In genomic region chr6:15948930-15949900, GRCh38 we compare ENCODE assay signal across 12 cellular contexts.
A peak's percentile ranks its signal among the peaks of the same experiment; 100 is the strongest.
DNase-seq lines count a peak whose midpoint lies in the region; ATAC-seq and TF ChIP-seq lines count a peak whose summit lies in the region.
"Had no signal": no experiment of that assay in that cellular context is flagged by ENCODE, and none has a peak within 500 bp of the region (broad histone marks: within the 10 kb centered on the region; RNA-seq: fewer than 3 reads in every experiment).

No MANE protein-coding gene starts in this region.

- TF ChIP-seq RAD21 in neural cell (conservative IDR thresholded peaks at IDR 0.05), result no peak

- H3K4me1 ChIP-seq in body of pancreas, result peaks cover 21% of the 10 kb centered on the region
- peaks cover 0 to 9% (median 5%) of the 10 kb centered on the region in 4 donors for H3K4me1 ChIP-seq in tibial artery

- H3F3A ChIP-seq in neural cell (ENCODE audit: insufficient read depth, low read length, poor library complexity, severe bottlenecking), result no peaks in the 10 kb centered on the region

- TF ChIP-seq CTCF in body of pancreas (IDR thresholded peaks at IDR 0.05) (no peak), neural cell (IDR thresholded peaks at IDR 0.05; ENCODE audit: poor library complexity, severe bottlenecking) (no peak), tibial artery (IDR thresholded peaks at IDR 0.05) (no peak)

- H3K27me3 Mint-ChIP-seq in activated T-cell treated with anti-CD3 and anti-CD28 coated beads, Interleukin-2, amount 50 U/mL, for 72 hours (ENCODE audit: low read depth), result no peaks in the 10 kb centered on the region

- no peaks in the 10 kb centered on the region for H3K36me3 Mint-ChIP-seq in activated T-cell treated with anti-CD3 and anti-CD28 coated beads, Interleukin-2, amount 50 U/mL, for 72 hours (ENCODE audit: insufficient read depth in 2 of 2)

- peak overlapping the region; percentile 29 to 45 (median 39) for H3K27ac ChIP-seq in body of pancreas
- H3K27ac ChIP-seq in neural cell (ENCODE audit: low read length), result no peak overlapping the region
- no peak overlapping the region for H3K27ac ChIP-seq in tibial artery
- H3K27ac ChIP-seq: adrenal gland, heart left ventricle had no signal

- intact Hi-C loops in body of pancreas (cut with DNase I), result no loop called here
- intact Hi-C loops in tibial artery (cut with DNase I; ENCODE audit: low total_unique reads), result no loop called here

- no peak overlapping the region for H3K4me3 Mint-ChIP-seq in activated T-cell treated with anti-CD3 and anti-CD28 coated beads, Interleukin-2, amount 50 U/mL, for 72 hours
- H3K4me3 Mint-ChIP-seq: T-helper 1 cell treated with Interleukin-12 subunit alpha and Interleukin-12 subunit beta and Interleukin-4 antibody, amounts not matched to agents 30 μg/mL and 1 μg/mL, for 36 hours had no signal

- H3K4me3 ChIP-seq in body of pancreas (no peak overlapping the region), neural cell (ENCODE audit: low read length) (peak overlapping the region; percentile 7), tibial artery (no peak overlapping the region)
- H3K4me3 ChIP-seq: adrenal gland, heart left ventricle had no signal

- peak; percentile 35 for TF ChIP-seq EP300 in neural cell (conservative IDR thresholded peaks at IDR 0.05; ENCODE audit: poor library complexity, severe bottlenecking)

- 18 to 27% methylated on average over 9 to 10 of the region's 10 CpGs for WGBS in body of pancreas, 2 donors

- no peak overlapping the region for H3K9ac ChIP-seq in neural cell (ENCODE audit: low read length)

- no peaks in the 10 kb centered on the region for H4K20me1 ChIP-seq in neural cell (ENCODE audit: insufficient read depth)

- H3K27ac Mint-ChIP-seq in activated T-cell treated with anti-CD3 and anti-CD28 coated beads, Interleukin-2, amount 50 U/mL, for 72 hours, result no peak overlapping the region
- H3K27ac Mint-ChIP-seq: T-helper 1 cell treated with Interleukin-12 subunit alpha and Interleukin-12 subunit beta and Interleukin-4 antibody, amounts not matched to agents 30 μg/mL and 1 μg/mL, for 36 hours had no signal

- H3K27me3 ChIP-seq in body of pancreas (no peaks in the 10 kb centered on the region), neural cell (ENCODE audit: insufficient read depth, low read depth, low read length) (no peaks in the 10 kb centered on the region), tibial artery (no peaks in the 10 kb centered on the region)
- H3K27me3 ChIP-seq: adrenal gland, heart left ventricle had no signal

- no peaks in the 10 kb centered on the region for H3K79me2 ChIP-seq in neural cell (replicated peaks; ENCODE audit: insufficient read depth, low read length)

- no peak for TF ChIP-seq POLR2A in body of pancreas (IDR thresholded peaks at IDR 0.05)

- no peaks in the 10 kb centered on the region for H3K4me1 Mint-ChIP-seq in activated T-cell treated with anti-CD3 and anti-CD28 coated beads, Interleukin-2, amount 50 U/mL, for 72 hours (ENCODE audit: low read depth)

- peak; percentile 64 for DNase-seq in H4 (ENCODE audit: low spot score)
- peak; percentile 95 for DNase-seq in NCI-H2107 treated with DMSO at 0.1 percent for 48 hours (lab: John Stamatoyannopoulos, UW; ENCODE audit: unreplicated experiment)
- DNase-seq in body of pancreas, result peak; percentile 41 to 86 (median 78)
- no peak for DNase-seq in SKM-1 (lab: John Stamatoyannopoulos, UW; ENCODE audit: unreplicated experiment)
- no peak for DNase-seq in tibial artery
- DNase-seq in activated T-cell treated with anti-CD3 and anti-CD28 coated beads, Interleukin-2, amount 50 U/mL, for 72 hours, result no peak
- no peak for DNase-seq in Ammon's horn (ENCODE audit: low spot score)
- DNase-seq: heart left ventricle; stimulated activated CD8-positive, alpha-beta memory T cell treated with anti-CD3 and anti-CD28 coated beads, Interleukin-4, amount 100 ng/mL, for 48 hours had no signal

- H3K9me3 ChIP-seq in body of pancreas (no peaks in the 10 kb centered on the region), neural cell (ENCODE audit: low read length) (no peaks in the 10 kb centered on the region), tibial artery (no peaks in the 10 kb centered on the region)
- H3K9me3 ChIP-seq: adrenal gland, heart left ventricle had no signal

- ATAC-seq in body of pancreas, result peak; percentile 86
- no peak for ATAC-seq in activated T-cell treated with anti-CD3 and anti-CD28 coated beads, Interleukin-2, amount 50 U/mL, for 72 hours (replicated peaks in 1 of 2)

- no peaks in the 10 kb centered on the region for H3K36me3 ChIP-seq in body of pancreas (replicated peaks in 1 of 2; ENCODE audit: insufficient read depth in 1 of 2, low read depth in 2 of 2)
- H3K36me3 ChIP-seq in neural cell (ENCODE audit: insufficient read depth, low read length), result no peaks in the 10 kb centered on the region
- no peaks in the 10 kb centered on the region for H3K36me3 ChIP-seq in tibial artery
- H3K36me3 ChIP-seq: adrenal gland, heart left ventricle had no signal

- H3K4me2 ChIP-seq in neural cell (ENCODE audit: low read length), result no peak overlapping the region

- no peaks in the 10 kb centered on the region for H3K9me3 Mint-ChIP-seq in activated T-cell treated with anti-CD3 and anti-CD28 coated beads, Interleukin-2, amount 50 U/mL, for 72 hours
- H3K9me3 Mint-ChIP-seq: T-helper 1 cell treated with Interleukin-12 subunit alpha and Interleukin-12 subunit beta and Interleukin-4 antibody, amounts not matched to agents 30 μg/mL and 1 μg/mL, for 36 hours had no signal

- no peak overlapping the region for H2AFZ ChIP-seq in neural cell (ENCODE audit: low read depth, low read length)

- no peaks in the 10 kb centered on the region for H3K9me2 ChIP-seq in neural cell (ENCODE audit: insufficient read depth, low read length)

TF ChIP-seq in neural cell, 6 proteins besides CTCF, POLR2A, EP300 and RAD21:
- TF ChIP-seq TAF1 (IDR thresholded peaks at IDR 0.05; ENCODE audit: low read depth) (no peak), SMC3 (conservative IDR thresholded peaks at IDR 0.05; ENCODE audit: poor library complexity) (no peak), REST (IDR thresholded peaks at IDR 0.05; ENCODE audit: borderline replicate concordance) (peak; percentile 25), POLR2AphosphoS5 (IDR thresholded peaks at IDR 0.05) (peak; percentile 44), MXI1 (conservative IDR thresholded peaks at IDR 0.05; ENCODE audit: poor library complexity, severe bottlenecking) (no peak), EZH2 (IDR thresholded peaks at IDR 0.05; ENCODE audit: borderline replicate concordance, insufficient read depth, low read length, poor library complexity, severe bottlenecking) (no peak)
TF ChIP-seq in neural cell: peak in this region for 2.

Comparison
In these comparisons a context has a peak if more than half of its experiments do, and no peak if none do; other contexts are left out.
1. DNase-seq: peak in H4 (single experiment), NCI-H2107 treated with DMSO at 0.1 percent for 48 hours (single experiment) and body of pancreas (4 of 4); none in SKM-1 (single experiment), tibial artery (0 of 2), activated T-cell treated with anti-CD3 and anti-CD28 coated beads, Interleukin-2, amount 50 U/mL, for 72 hours (0 of 2) and Ammon's horn (single experiment).
2. H3K27ac ChIP-seq: peak in body of pancreas (4 of 4); none in neural cell (single experiment) and tibial artery (0 of 2).